ENCODE assay signal across 1 cellular context in the genomic region with DNA sequence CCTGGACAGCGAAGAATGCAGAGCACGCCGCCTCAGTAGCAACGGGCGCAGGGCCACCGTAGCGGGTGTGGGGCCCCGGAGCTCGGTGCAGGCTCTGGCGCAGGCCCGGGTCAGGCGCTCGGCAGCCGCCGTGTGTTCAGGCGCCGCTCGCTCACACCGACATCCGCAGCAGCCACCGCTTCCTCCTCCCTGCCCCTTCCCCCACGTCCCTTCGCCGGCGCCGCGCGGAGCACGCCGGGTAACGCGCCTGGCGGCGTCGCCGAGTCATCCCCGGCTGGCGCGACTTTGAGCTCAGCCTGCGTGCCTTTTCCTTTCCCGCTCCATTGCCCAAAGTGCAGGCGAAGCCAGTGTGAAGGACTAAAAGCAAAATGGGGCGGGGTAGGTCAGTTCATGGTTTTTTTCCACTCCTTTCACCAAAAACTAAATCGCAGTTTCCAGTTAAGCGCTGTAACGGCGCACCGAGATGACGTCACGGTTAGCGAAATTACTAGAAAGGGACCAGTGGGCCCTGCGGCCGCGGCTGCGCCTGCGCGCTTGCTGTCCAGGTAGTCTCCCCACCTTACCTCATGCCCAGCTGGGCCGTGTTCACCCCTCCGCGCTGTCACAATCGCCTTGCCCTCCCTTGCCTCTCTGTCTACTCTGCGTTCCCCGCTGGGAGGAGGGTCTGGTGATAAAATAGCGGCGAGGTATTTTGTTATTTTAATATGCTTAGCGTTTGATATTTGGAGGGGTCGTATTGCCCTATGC.
TF ChIP-seq lines count a peak whose summit lies in the region.

Gene UBQLN1 (minus strand): TSS at position 191 of the 747 bp plus-strand sequence. CDS start 279 bp downstream, outside the sequence.

TF ChIP-seq in HepG2, 621 proteins besides CTCF, POLR2A, EP300 and RAD21 (continued from another document and continues in another):
- 0 out of 2 replicates have a peak, but pooled peaks have one; percentile 15 for TF ChIP-seq ZNF609 (CRISPR knock-in tag; IDR thresholded peaks at IDR 0.05; ENCODE audit: borderline replicate concordance)
- peak; percentile 50 for TF ChIP-seq HCFC1 (IDR thresholded peaks at IDR 0.05; ENCODE audit: low read depth, low read length)
- TF ChIP-seq ZNF674 (CRISPR knock-in tag; IDR thresholded peaks at IDR 0.05; ENCODE audit: low read depth): no peak; the same call in 1 of the 2 replicates
- TF ChIP-seq, protein P1, sequence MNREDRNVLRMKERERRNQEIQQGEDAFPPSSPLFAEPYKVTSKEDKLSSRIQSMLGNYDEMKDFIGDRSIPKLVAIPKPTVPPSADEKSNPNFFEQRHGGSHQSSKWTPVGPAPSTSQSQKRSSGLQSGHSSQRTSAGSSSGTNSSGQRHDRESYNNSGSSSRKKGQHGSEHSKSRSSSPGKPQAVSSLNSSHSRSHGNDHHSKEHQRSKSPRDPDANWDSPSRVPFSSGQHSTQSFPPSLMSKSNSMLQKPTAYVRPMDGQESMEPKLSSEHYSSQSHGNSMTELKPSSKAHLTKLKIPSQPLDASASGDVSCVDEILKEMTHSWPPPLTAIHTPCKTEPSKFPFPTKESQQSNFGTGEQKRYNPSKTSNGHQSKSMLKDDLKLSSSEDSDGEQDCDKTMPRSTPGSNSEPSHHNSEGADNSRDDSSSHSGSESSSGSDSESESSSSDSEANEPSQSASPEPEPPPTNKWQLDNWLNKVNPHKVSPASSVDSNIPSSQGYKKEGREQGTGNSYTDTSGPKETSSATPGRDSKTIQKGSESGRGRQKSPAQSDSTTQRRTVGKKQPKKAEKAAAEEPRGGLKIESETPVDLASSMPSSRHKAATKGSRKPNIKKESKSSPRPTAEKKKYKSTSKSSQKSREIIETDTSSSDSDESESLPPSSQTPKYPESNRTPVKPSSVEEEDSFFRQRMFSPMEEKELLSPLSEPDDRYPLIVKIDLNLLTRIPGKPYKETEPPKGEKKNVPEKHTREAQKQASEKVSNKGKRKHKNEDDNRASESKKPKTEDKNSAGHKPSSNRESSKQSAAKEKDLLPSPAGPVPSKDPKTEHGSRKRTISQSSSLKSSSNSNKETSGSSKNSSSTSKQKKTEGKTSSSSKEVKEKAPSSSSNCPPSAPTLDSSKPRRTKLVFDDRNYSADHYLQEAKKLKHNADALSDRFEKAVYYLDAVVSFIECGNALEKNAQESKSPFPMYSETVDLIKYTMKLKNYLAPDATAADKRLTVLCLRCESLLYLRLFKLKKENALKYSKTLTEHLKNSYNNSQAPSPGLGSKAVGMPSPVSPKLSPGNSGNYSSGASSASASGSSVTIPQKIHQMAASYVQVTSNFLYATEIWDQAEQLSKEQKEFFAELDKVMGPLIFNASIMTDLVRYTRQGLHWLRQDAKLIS (CRISPR knock-in tag; IDR thresholded peaks at IDR 0.05): 0 out of 2 replicates have a peak, but pooled peaks have one; percentile 52
- TF ChIP-seq, protein P2, sequence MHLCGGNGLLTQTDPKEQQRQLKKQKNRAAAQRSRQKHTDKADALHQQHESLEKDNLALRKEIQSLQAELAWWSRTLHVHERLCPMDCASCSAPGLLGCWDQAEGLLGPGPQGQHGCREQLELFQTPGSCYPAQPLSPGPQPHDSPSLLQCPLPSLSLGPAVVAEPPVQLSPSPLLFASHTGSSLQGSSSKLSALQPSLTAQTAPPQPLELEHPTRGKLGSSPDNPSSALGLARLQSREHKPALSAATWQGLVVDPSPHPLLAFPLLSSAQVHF (CRISPR knock-in tag; IDR thresholded peaks at IDR 0.05): no peak
- no peak for TF ChIP-seq SMARCC2 (IDR thresholded peaks at IDR 0.05)
- TF ChIP-seq, protein P3, sequence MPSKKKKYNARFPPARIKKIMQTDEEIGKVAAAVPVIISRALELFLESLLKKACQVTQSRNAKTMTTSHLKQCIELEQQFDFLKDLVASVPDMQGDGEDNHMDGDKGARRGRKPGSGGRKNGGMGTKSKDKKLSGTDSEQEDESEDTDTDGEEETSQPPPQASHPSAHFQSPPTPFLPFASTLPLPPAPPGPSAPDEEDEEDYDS (CRISPR knock-in tag; IDR thresholded peaks at IDR 0.05): no peak; the same call in 1 of the 2 replicates
- TF ChIP-seq, protein P4, sequence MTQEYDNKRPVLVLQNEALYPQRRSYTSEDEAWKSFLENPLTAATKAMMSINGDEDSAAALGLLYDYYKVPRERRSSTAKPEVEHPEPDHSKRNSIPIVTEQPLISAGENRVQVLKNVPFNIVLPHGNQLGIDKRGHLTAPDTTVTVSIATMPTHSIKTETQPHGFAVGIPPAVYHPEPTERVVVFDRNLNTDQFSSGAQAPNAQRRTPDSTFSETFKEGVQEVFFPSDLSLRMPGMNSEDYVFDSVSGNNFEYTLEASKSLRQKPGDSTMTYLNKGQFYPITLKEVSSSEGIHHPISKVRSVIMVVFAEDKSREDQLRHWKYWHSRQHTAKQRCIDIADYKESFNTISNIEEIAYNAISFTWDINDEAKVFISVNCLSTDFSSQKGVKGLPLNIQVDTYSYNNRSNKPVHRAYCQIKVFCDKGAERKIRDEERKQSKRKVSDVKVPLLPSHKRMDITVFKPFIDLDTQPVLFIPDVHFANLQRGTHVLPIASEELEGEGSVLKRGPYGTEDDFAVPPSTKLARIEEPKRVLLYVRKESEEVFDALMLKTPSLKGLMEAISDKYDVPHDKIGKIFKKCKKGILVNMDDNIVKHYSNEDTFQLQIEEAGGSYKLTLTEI (CRISPR knock-in tag; conservative IDR thresholded peaks at IDR 0.05): no peak
- peak; percentile 11; the same call in 1 of the 2 replicates for TF ChIP-seq MAZ (IDR thresholded peaks at IDR 0.05; ENCODE audit: borderline replicate concordance, low read depth, low read length)
- TF ChIP-seq MAZ (CRISPR knock-in tag; IDR thresholded peaks at IDR 0.05; ENCODE audit: low read depth): peak; percentile 89
- TF ChIP-seq ZNF256 (CRISPR knock-in tag; conservative IDR thresholded peaks at IDR 0.05): 0 out of 2 replicates have a peak, but pooled peaks have one; percentile 36
- no peak for TF ChIP-seq ARID2 (CRISPR knock-in tag; IDR thresholded peaks at IDR 0.05; ENCODE audit: borderline replicate concordance)
- no peak for TF ChIP-seq XRCC5 (optimal IDR thresholded peaks at IDR 0.05; ENCODE audit: low read length)
- TF ChIP-seq AHDC1 (CRISPR knock-in tag; IDR thresholded peaks at IDR 0.05; ENCODE audit: borderline replicate concordance): 0 out of 2 replicates have a peak, but pooled peaks have one; percentile 40
- no peak for TF ChIP-seq MTF1 (CRISPR knock-in tag; IDR thresholded peaks at IDR 0.05)
- TF ChIP-seq RFXAP (CRISPR knock-in tag; IDR thresholded peaks at IDR 0.05; ENCODE audit: borderline replicate concordance): peak; percentile 32; the same call in 1 of the 2 replicates
- TF ChIP-seq KDM2A (CRISPR knock-in tag; IDR thresholded peaks at IDR 0.05; ENCODE audit: borderline replicate concordance, low read depth): peak; percentile 91; the same call in 1 of the 2 replicates
- no peak for TF ChIP-seq WIZ (CRISPR knock-in tag; IDR thresholded peaks at IDR 0.05)
- no peak for TF ChIP-seq RFX1 (IDR thresholded peaks at IDR 0.05)
- TF ChIP-seq NKX3-1 (CRISPR knock-in tag; IDR thresholded peaks at IDR 0.05): peak; percentile 83; the same call in 1 of the 2 replicates
- peak; percentile 99 for TF ChIP-seq ZNF281 (CRISPR knock-in tag; IDR thresholded peaks at IDR 0.05; ENCODE audit: borderline replicate concordance)
- no peak for TF ChIP-seq SRF (IDR thresholded peaks at IDR 0.05; ENCODE audit: low read depth, low read length)
- TF ChIP-seq ZBTB39 (CRISPR knock-in tag; IDR thresholded peaks at IDR 0.05): no peak
- no peak for TF ChIP-seq ZNF230 (CRISPR knock-in tag; IDR thresholded peaks at IDR 0.05)
- TF ChIP-seq ZSCAN25 (CRISPR knock-in tag; IDR thresholded peaks at IDR 0.05): peak; percentile 73; the same call in 1 of the 2 replicates
- TF ChIP-seq NR3C1 (CRISPR knock-in tag; IDR thresholded peaks at IDR 0.05): no peak
- no peak for TF ChIP-seq ZNF343 (CRISPR knock-in tag; IDR thresholded peaks at IDR 0.05)
